Comparison of ENCODE assay signal across 17 cellular contexts in genomic region chr4:127355738-127356137, GRCh38.
"Had no signal": no experiment of that assay in that cellular context is flagged by ENCODE, and none has a peak within 500 bp of the region (broad histone marks: within the 10 kb centered on the region; RNA-seq: fewer than 3 reads in every experiment).

No MANE protein-coding gene starts in this region.

- H3K4me3 ChIP-seq: gastroesophageal sphincter, heart left ventricle, left lung, skin epidermis, suprapubic skin, transverse colon, vagina had no signal

- ATAC-seq: activated CD4-positive, CD25-positive, alpha-beta regulatory T cell treated with anti-CD3 and anti-CD28 coated beads, Interleukin-2, amount 50 U/mL, for 24 hours; activated T-cell treated with anti-CD3 and anti-CD28 coated beads, Interleukin-2, amount 50 U/mL, for 4 hours; esophagus mucosa; gastroesophageal sphincter; left lung; right cardiac atrium; stimulated activated naive CD8-positive, alpha-beta T cell treated with anti-CD3 and anti-CD28 coated beads, Interleukin-15, Interleukin-2, amounts not matched to agents 100 U/mL and 50 U/mL, for 24 hours had no signal

- H3K27ac ChIP-seq: gastroesophageal sphincter, heart left ventricle, left lung, skin epidermis, suprapubic skin, transverse colon, vagina had no signal

- H3K27me3 ChIP-seq: gastroesophageal sphincter, heart left ventricle, left lung, suprapubic skin, transverse colon, vagina had no signal

- H3K4me1 ChIP-seq: left lung, suprapubic skin, transverse colon, vagina had no signal

- H3K9me3 ChIP-seq: gastroesophageal sphincter, heart left ventricle, suprapubic skin, transverse colon, vagina had no signal

- DNase-seq: activated CD4-positive, alpha-beta T cell treated with anti-CD3 and anti-CD28 coated beads, Interleukin-2, amount 50 U/mL, for 1 hour; activated CD8-positive, alpha-beta memory T cell treated with anti-CD3 and anti-CD28 coated beads, Interleukin-2, amount 50 U/mL, for 4 hours; activated naive CD4-positive, alpha-beta T cell treated with anti-CD3 and anti-CD28 coated beads for 36 hours; activated T-cell treated with anti-CD3 and anti-CD28 coated beads, Interleukin-2, amount 50 U/mL, for 4 hours; effector CD4-positive, alpha-beta T cell; heart left ventricle; left lung; naive B cell; stimulated activated naive CD8-positive, alpha-beta T cell treated with anti-CD3 and anti-CD28 coated beads, Interleukin-15, Interleukin-2, amounts not matched to agents 100 U/mL and 50 U/mL, for 24 hours; transverse colon had no signal

- H3K36me3 ChIP-seq: gastroesophageal sphincter, heart left ventricle, left lung, suprapubic skin, transverse colon, vagina had no signal
